In the genomic region with DNA sequence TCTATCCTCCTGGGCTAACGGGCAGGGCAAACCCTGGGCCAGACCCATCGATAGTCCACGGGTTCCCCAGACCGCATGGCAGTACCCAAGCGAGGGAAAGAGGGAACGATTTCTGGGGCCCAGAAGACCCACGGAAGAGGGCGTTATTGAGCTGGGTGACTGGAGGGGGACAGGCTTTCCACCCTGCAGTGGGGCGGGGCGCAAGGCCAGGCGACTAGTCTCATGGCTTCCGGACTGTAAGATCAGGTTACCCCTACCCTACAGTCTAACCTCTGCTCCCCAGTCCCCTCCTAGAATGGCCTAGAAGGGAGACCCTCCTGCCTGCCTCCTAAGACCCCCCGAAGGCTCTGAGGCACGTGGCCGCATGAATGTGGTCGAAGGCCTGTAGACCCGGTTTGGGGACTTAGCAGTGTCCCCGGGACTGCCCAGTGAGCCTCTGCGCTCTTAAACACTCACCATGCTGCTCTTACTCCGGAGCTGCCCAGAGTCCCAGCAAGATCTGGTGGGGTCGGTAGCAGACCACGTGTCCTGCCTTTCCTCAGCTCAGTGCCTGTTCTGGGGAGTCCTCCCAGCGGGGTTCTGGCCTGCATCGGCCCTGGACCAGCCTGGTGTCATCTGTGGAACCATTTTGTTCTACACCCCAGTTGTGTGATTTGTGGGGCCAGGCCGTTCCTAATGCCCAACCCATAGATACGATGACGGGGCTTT, we compare ENCODE assay signal across 7 cellular contexts. TPM values are rescaled to one million over a fixed set of nuclear protein-coding genes. Genes with fewer than 3 reads are reported as not detected.
DNase-seq lines count a peak whose midpoint lies in the region; TF ChIP-seq lines count a peak whose summit lies in the region.

No MANE protein-coding gene starts in this region.

- H3K4me1 ChIP-seq in adrenal gland (replicated peaks in 1 of 2), result peaks cover 9 to 19% of the 10 kb centered on the region in 2 donors

- WGBS in adrenal gland, 4 donors, result 8 to 14% (median 9%) methylated on average over 18 to 27 of the region's 27 CpGs

- TF ChIP-seq CTCF in GM12872 (IDR thresholded peaks at IDR 0.05; ENCODE audit: insufficient read depth, low read depth, low read length) (peak; percentile 52), adrenal gland (IDR thresholded peaks at IDR 0.05) (peak in 2 of 6 experiments; percentile 9 to 15), retinal pigment epithelial cell (conservative IDR thresholded peaks at IDR 0.05; ENCODE audit: low read depth, low read length) (peak; percentile 40)

- H3K27ac ChIP-seq in adrenal gland, result peak overlapping the region; percentile 94 to 100 (median 98)

- intact Hi-C loops in adrenal gland (cut with DNase I), result no loop called here

- peaks cover 0 to 11% of the 10 kb centered on the region in 2 donors for H3K36me3 ChIP-seq in adrenal gland (replicated peaks in 1 of 2)

- TF ChIP-seq POLR2A in adrenal gland (IDR thresholded peaks at IDR 0.05), result no peak

- H3K9me3 ChIP-seq in adrenal gland (replicated peaks in 1 of 3), result no peaks in the 10 kb centered on the region

- peaks cover 5% of the 10 kb centered on the region for H3K36me3 Mint-ChIP-seq in IgD-negative memory B cell

- no peaks in the 10 kb centered on the region for H3K27me3 ChIP-seq in adrenal gland

- peak overlapping the region; percentile 98 to 100 (median 100) for H3K27ac Mint-ChIP-seq in IgD-negative memory B cell

- peaks cover 39 to 51% (median 42%) of the 10 kb centered on the region in 3 donors for H3K4me1 Mint-ChIP-seq in IgD-negative memory B cell

- H3K9me3 Mint-ChIP-seq in IgD-negative memory B cell, result peaks cover 0 to 3% (median 0%) of the 10 kb centered on the region in 3 donors

- DNase-seq in SK-MEL-5 (ENCODE audit: low read depth, low spot score) (peak; percentile 71), adrenal gland (peak; percentile 65 to 81 (median 70)), hepatic stellate cell (ENCODE audit: low spot score) (peak; percentile 32), retinal pigment epithelial cell (ENCODE audit: low read depth) (no peak), foreskin melanocyte (no peak)

- peak overlapping the region; percentile 91 to 99 (median 98) for H3K4me3 Mint-ChIP-seq in IgD-negative memory B cell

- H3K27me3 Mint-ChIP-seq in IgD-negative memory B cell, result peaks cover 1% of the 10 kb centered on the region

- H3K4me3 ChIP-seq in adrenal gland (peak overlapping the region in 3 of 4 donors; percentile 35 to 78 (median 69)), retinal pigment epithelial cell (ENCODE audit: low read length) (peak overlapping the region; percentile 85)

- in situ Hi-C loops in SK-MEL-5 (cut with HindIII; ENCODE audit: low pct_unique_long_range_greater_than_20kb, low sequenced_read_pairs), result no loop called here

RNA-seq across cellular contexts. Expression of a gene that starts 13.1 kb away (rescaled TPM):
- 0.34 TPM for polyA plus RNA-seq in IgD-negative memory B cell
- 66.5 and 78.0 TPM in 2 replicates for total RNA-seq in SK-MEL-5 (2014; rRNA removed; shearing (Covaris generic))
- polyA plus RNA-seq in SK-MEL-5 (2015; cell fraction: cytosol; rRNA removed), result 82.8 and 87.8 TPM in 2 replicates
- polyA plus RNA-seq in SK-MEL-5 (2015; cell fraction: nucleus; rRNA removed), result 216 and 332 TPM in 2 replicates
- total RNA-seq in adrenal gland, result 1 to 10 TPM; 1.6 to 6.6 (median 2.2) TPM
- 1 to 10 TPM; 2.0 to 2.2 (median 2.2) TPM for polyA plus RNA-seq in adrenal gland

RNA-seq across cellular contexts. Expression of a gene that starts 24.3 kb away (rescaled TPM):
- polyA plus RNA-seq in IgD-negative memory B cell, result 35.1 TPM
- 5.7 and 7.0 TPM in 2 replicates for total RNA-seq in SK-MEL-5 (2014; rRNA removed; shearing (Covaris generic))
- polyA plus RNA-seq in SK-MEL-5 (2015; cell fraction: cytosol; rRNA removed), result 6.7 and 9.9 TPM in 2 replicates
- polyA plus RNA-seq in SK-MEL-5 (2015; cell fraction: nucleus; rRNA removed), result 46.3 and 62.2 TPM in 2 replicates
- 10 to 100 TPM; 11.1 to 46.2 (median 22.6) TPM for total RNA-seq in adrenal gland
- 10 to 100 TPM; 17.6 to 48.6 (median 18.7) TPM for polyA plus RNA-seq in adrenal gland

RNA-seq across cellular contexts. Expression of a gene that starts 25.6 kb away (rescaled TPM):
- 15.5 TPM for polyA plus RNA-seq in IgD-negative memory B cell
- 54.1 and 62.0 TPM in 2 replicates for total RNA-seq in SK-MEL-5 (2014; rRNA removed; shearing (Covaris generic))
- polyA plus RNA-seq in SK-MEL-5 (2015; cell fraction: cytosol; rRNA removed), result 63.3 and 68.7 TPM in 2 replicates
- 243 and 259 TPM in 2 replicates for polyA plus RNA-seq in SK-MEL-5 (2015; cell fraction: nucleus; rRNA removed)
- total RNA-seq in adrenal gland, result 10 to 100 TPM in 7 of 8 donors, 1 to 10 TPM in 1; 9.7 to 53.6 (median 28.2) TPM
- 10 to 100 TPM; 15.6 to 28.6 (median 18.0) TPM for polyA plus RNA-seq in adrenal gland

RNA-seq across cellular contexts. Expression of a gene that starts 33.5 kb away (rescaled TPM):
- 30.0 TPM for polyA plus RNA-seq in IgD-negative memory B cell
- 8.4 and 12.3 TPM in 2 replicates for total RNA-seq in SK-MEL-5 (2014; rRNA removed; shearing (Covaris generic))
- 10.1 and 10.2 TPM in 2 replicates for polyA plus RNA-seq in SK-MEL-5 (2015; cell fraction: cytosol; rRNA removed)
- polyA plus RNA-seq in SK-MEL-5 (2015; cell fraction: nucleus; rRNA removed), result 0.72 and 2.9 TPM in 2 replicates
- total RNA-seq in adrenal gland, result 10 to 100 TPM; 10.5 to 29.7 (median 15.2) TPM
- 1 to 10 TPM; 3.3 to 5.3 (median 5.0) TPM for polyA plus RNA-seq in adrenal gland

RNA-seq across cellular contexts. Expression of a gene that starts 47.3 kb away (rescaled TPM):
- polyA plus RNA-seq in IgD-negative memory B cell (35.2 TPM), adrenal gland (10 to 100 TPM in 2 of 3 donors, 1 to 10 TPM in 1; 8.3 to 14.0 (median 11.9) TPM)
- total RNA-seq in SK-MEL-5 (2014; rRNA removed; shearing (Covaris generic)), result 17.0 and 19.1 TPM in 2 replicates
- polyA plus RNA-seq in SK-MEL-5 (2015; cell fraction: cytosol; rRNA removed), result 12.5 and 17.2 TPM in 2 replicates
- 22.1 and 27.9 TPM in 2 replicates for polyA plus RNA-seq in SK-MEL-5 (2015; cell fraction: nucleus; rRNA removed)
- total RNA-seq in adrenal gland, result 10 to 100 TPM in 7 of 8 donors, 1 to 10 TPM in 1; 6.2 to 31.9 (median 20.1) TPM

Comparison
In these comparisons a context has a peak if more than half of its experiments do, and no peak if none do; other contexts are left out.
1. DNase-seq: peak in SK-MEL-5 (single experiment), adrenal gland (7 of 7) and hepatic stellate cell (single experiment); none in retinal pigment epithelial cell (single experiment) and foreskin melanocyte (single experiment).